ENCODE assay signal across 12 cellular contexts in genomic region chr2:120291464-120292311, GRCh38. TPM values are rescaled to one million over a fixed set of nuclear protein-coding genes. Genes with fewer than 3 reads are reported as not detected.
DNase-seq lines count a peak whose midpoint lies in the region; ATAC-seq lines count a peak whose summit lies in the region.
"Had no signal": no experiment of that assay in that cellular context is flagged by ENCODE, and none has a peak within 500 bp of the region (broad histone marks: within the 10 kb centered on the region; RNA-seq: fewer than 3 reads in every experiment).

No MANE protein-coding gene starts in this region.

- H3K9ac ChIP-seq in iPS-20b (ENCODE audit: low read depth, low read length) = no peak overlapping the region

- peak overlapping the region; percentile 31 for H3K4me3 Mint-ChIP-seq in activated CD4-positive, alpha-beta memory T cell treated with anti-CD3 and anti-CD28 coated beads, Interleukin-2, amount 10 ng/mL, durations not matched to agents 7 days and 5 days
- no peak overlapping the region for H3K4me3 Mint-ChIP-seq in immature natural killer cell

- H3K4me1 ChIP-seq in iPS-20b (ENCODE audit: insufficient read depth, low read length) = peaks cover 37% of the 10 kb centered on the region

- CTCF ChIA-PET in activated CD4-positive, alpha-beta memory T cell treated with anti-CD3 and anti-CD28 coated beads, Interleukin-2, amount 10 ng/mL, durations not matched to agents 7 days and 5 days (lab: Charles Lee) = interaction anchor here (1.0 to 9.0 kb wide), 5 partner anchors 18 to 115 kb away, joined by 3 to 71 read pairs (median 6); partner anchors contain the start of gene RALB

- H3K27ac ChIP-seq in iPS-20b (ENCODE audit: low read length) = no peak overlapping the region

- no peaks in the 10 kb centered on the region for H3K9me3 ChIP-seq in iPS-20b (ENCODE audit: insufficient read depth, low read depth, low read length)

- DNase-seq in A172 (ENCODE audit: low spot score) (peak; percentile 76), HT-29 (ENCODE audit: low spot score) (peak; percentile 66), immature natural killer cell (no peak), LoVo (ENCODE audit: low spot score) (no peak)
- DNase-seq in activated CD4-positive, alpha-beta memory T cell treated with anti-CD3 and anti-CD28 coated beads, Interleukin-2, amount 10 ng/mL, durations not matched to agents 7 days and 5 days = no peak
- DNase-seq in activated T-cell treated with anti-CD3 and anti-CD28 coated beads, Interleukin-2, amount 50 U/mL, for 48 hours = no peak
- DNase-seq: activated CD8-positive, alpha-beta memory T cell treated with anti-CD3 and anti-CD28 coated beads, Interleukin-2, amount 50 U/mL, for 4 hours; NCI-H146; nucleus accumbens; SHP77 had no signal

- POLR2A ChIA-PET in activated CD4-positive, alpha-beta memory T cell treated with anti-CD3 and anti-CD28 coated beads, Interleukin-2, amount 10 ng/mL, durations not matched to agents 7 days and 5 days (lab: Charles Lee) = interaction anchor here (0.9 to 3.5 kb wide), 13 partner anchors 9 to 115 kb away, joined by 3 to 25 read pairs (median 4); partner anchors contain the start of genes RALB and TMEM185B

- peaks cover 68% of the 10 kb centered on the region for H3K4me1 Mint-ChIP-seq in activated CD4-positive, alpha-beta memory T cell treated with anti-CD3 and anti-CD28 coated beads, Interleukin-2, amount 10 ng/mL, durations not matched to agents 7 days and 5 days
- H3K4me1 Mint-ChIP-seq in immature natural killer cell = peaks cover 6 to 16% of the 10 kb centered on the region in 2 donors

- 0 out of 2 replicates have a peak overlapping the region, but pooled peaks have one; percentile 12 for H3K4me3 ChIP-seq in iPS-20b (ENCODE audit: low read length)

- no peak for ATAC-seq in HG03280 (IDR thresholded peaks at IDR 0.05; ENCODE audit: unreplicated experiment)

- H3K27me3 Mint-ChIP-seq in activated CD4-positive, alpha-beta memory T cell treated with anti-CD3 and anti-CD28 coated beads, Interleukin-2, amount 10 ng/mL, durations not matched to agents 7 days and 5 days = no peaks in the 10 kb centered on the region
- H3K27me3 Mint-ChIP-seq in immature natural killer cell (ENCODE audit: low read depth in 3 of 3) = no peaks in the 10 kb centered on the region

- no peaks in the 10 kb centered on the region for H3K36me3 ChIP-seq in iPS-20b (ENCODE audit: insufficient read depth, low read depth, low read length)

- H3K36me3 Mint-ChIP-seq in activated CD4-positive, alpha-beta memory T cell treated with anti-CD3 and anti-CD28 coated beads, Interleukin-2, amount 10 ng/mL, durations not matched to agents 7 days and 5 days (ENCODE audit: low read depth) = peaks cover 61% of the 10 kb centered on the region
- H3K36me3 Mint-ChIP-seq in immature natural killer cell = peaks cover 31 to 59% (median 38%) of the 10 kb centered on the region in 3 donors

- H3K27me3 ChIP-seq in iPS-20b (ENCODE audit: insufficient read depth, low read length) = no peaks in the 10 kb centered on the region

- H3K9me3 Mint-ChIP-seq in activated CD4-positive, alpha-beta memory T cell treated with anti-CD3 and anti-CD28 coated beads, Interleukin-2, amount 10 ng/mL, durations not matched to agents 7 days and 5 days = no peaks in the 10 kb centered on the region
- no peaks in the 10 kb centered on the region for H3K9me3 Mint-ChIP-seq in immature natural killer cell

- peak overlapping the region; percentile 88 for H3K27ac Mint-ChIP-seq in activated CD4-positive, alpha-beta memory T cell treated with anti-CD3 and anti-CD28 coated beads, Interleukin-2, amount 10 ng/mL, durations not matched to agents 7 days and 5 days
- peak overlapping the region in 1 of 6 donors; percentile 29 for H3K27ac Mint-ChIP-seq in immature natural killer cell

RNA-seq across cellular contexts. Expression of gene RALB, which starts 39.0 kb away (rescaled TPM):
- total RNA-seq in A172 (2014; rRNA removed; shearing (Covaris generic)) = 112 and 126 TPM in 2 replicates
- total RNA-seq in HT-29 (2014; rRNA removed; shearing (Covaris generic)) = 43.7 and 60.8 TPM in 2 replicates
- 10 to 100 TPM; 59.2 to 59.3 TPM for total RNA-seq in activated CD4-positive, alpha-beta memory T cell treated with anti-CD3 and anti-CD28 coated beads, Interleukin-2, amount 10 ng/mL, durations not matched to agents 7 days and 5 days
- polyA plus RNA-seq in immature natural killer cell = 10 to 100 TPM; 47.7 to 55.1 (median 54.2) TPM

RNA-seq across cellular contexts. Expression of gene INHBB, which starts 54.2 kb away (rescaled TPM):
- 0.16 and 0.17 TPM in 2 replicates for total RNA-seq in A172 (2014; rRNA removed; shearing (Covaris generic))
- total RNA-seq in HT-29 (2014; rRNA removed; shearing (Covaris generic)) = not detected in 2 replicates
- total RNA-seq in activated CD4-positive, alpha-beta memory T cell treated with anti-CD3 and anti-CD28 coated beads, Interleukin-2, amount 10 ng/mL, durations not matched to agents 7 days and 5 days = not detected
- not detected for polyA plus RNA-seq in immature natural killer cell

Comparison
In these comparisons a context has a peak if more than half of its experiments do, and no peak if none do; other contexts are left out.
1. DNase-seq: peak in A172 (single experiment) and HT-29 (single experiment); none in activated CD4-positive, alpha-beta memory T cell treated with anti-CD3 and anti-CD28 coated beads, Interleukin-2, amount 10 ng/mL, durations not matched to agents 7 days and 5 days (single experiment), immature natural killer cell (0 of 3), LoVo (single experiment) and activated T-cell treated with anti-CD3 and anti-CD28 coated beads, Interleukin-2, amount 50 U/mL, for 48 hours (0 of 2).